Comparison of ENCODE assay signal across 23 cellular contexts in genomic region chr4:139719381-139720101, GRCh38.
"Had no signal": no experiment of that assay in that cellular context is flagged by ENCODE, and none has a peak within 500 bp of the region (broad histone marks: within the 10 kb centered on the region; RNA-seq: fewer than 3 reads in every experiment).

No MANE protein-coding gene starts in this region.

- FAIRE-seq: colon, islet of Langerhans had no signal

- ATAC-seq: activated CD8-positive, alpha-beta T cell treated with anti-CD3 and anti-CD28 coated beads for 36 hours; activated naive CD8-positive, alpha-beta T cell treated with anti-CD3 and anti-CD28 coated beads, Interleukin-2, amount 50 U/mL, for 24 hours; activated T-cell treated with anti-CD3 and anti-CD28 coated beads, Interleukin-2, amount 50 U/mL, for 4 hours; activated T-helper 17 cell treated with anti-CD3 and anti-CD28 coated beads, Interleukin-2, amount 50 U/mL, for 72 hours; gastrocnemius medialis; SK-N-SH treated with all-trans-retinoic acid at 6 μM for 48 hours; stimulated activated effector memory CD8-positive, alpha-beta T cell treated with anti-CD3 and anti-CD28 coated beads, Interleukin-12 subunit alpha, Interleukin-12 subunit beta, amount 100 ng/mL, for 72 hours; stimulated activated naive CD8-positive, alpha-beta T cell treated with anti-CD3 and anti-CD28 coated beads, Interleukin-15, amount 100 ng/mL, for 72 hours had no signal

- DNase-seq: activated CD4-positive, alpha-beta T cell treated with anti-CD3 and anti-CD28 coated beads, Interleukin-2, amount 10 ng/mL, durations not matched to agents 24 days and 14 days; activated CD4-positive, CD25-positive, alpha-beta regulatory T cell treated with anti-CD3 and anti-CD28 coated beads, Interleukin-2, amount 50 U/mL, for 72 hours; activated CD8-positive, alpha-beta T cell treated with anti-CD3 and anti-CD28 coated beads for 36 hours; activated naive CD8-positive, alpha-beta T cell treated with anti-CD3 and anti-CD28 coated beads, Interleukin-2, amount 50 U/mL, for 24 hours; activated T-cell treated with anti-CD3 and anti-CD28 coated beads, Interleukin-2, amount 50 U/mL, for 4 hours; amygdala; dermis blood vessel endothelial cell; effector CD4-positive, alpha-beta T cell; gastrocnemius medialis; glutamatergic neuron; naive B cell; nephron progenitor cell; ovary; retina; stimulated activated CD4-positive, alpha-beta T cell treated with anti-CD3 and anti-CD28 coated beads, Interleukin-4, amount 100 ng/mL, for 24 hours; stimulated activated naive CD8-positive, alpha-beta T cell treated with anti-CD3 and anti-CD28 coated beads, Interleukin-15, amount 100 ng/mL, for 72 hours; T-helper 2 cell; tibial artery had no signal

- H3K27ac ChIP-seq: gastrocnemius medialis, ovary, tibial artery had no signal

- H3K9me3 ChIP-seq: gastrocnemius medialis, ovary, tibial artery had no signal

- H3K36me3 ChIP-seq: gastrocnemius medialis, ovary had no signal

- H3K4me3 ChIP-seq: gastrocnemius medialis, ovary, tibial artery had no signal

- H3K27me3 ChIP-seq: gastrocnemius medialis, ovary, tibial artery had no signal
